8 cellular contexts compared by ENCODE assay signal in the genomic region with DNA sequence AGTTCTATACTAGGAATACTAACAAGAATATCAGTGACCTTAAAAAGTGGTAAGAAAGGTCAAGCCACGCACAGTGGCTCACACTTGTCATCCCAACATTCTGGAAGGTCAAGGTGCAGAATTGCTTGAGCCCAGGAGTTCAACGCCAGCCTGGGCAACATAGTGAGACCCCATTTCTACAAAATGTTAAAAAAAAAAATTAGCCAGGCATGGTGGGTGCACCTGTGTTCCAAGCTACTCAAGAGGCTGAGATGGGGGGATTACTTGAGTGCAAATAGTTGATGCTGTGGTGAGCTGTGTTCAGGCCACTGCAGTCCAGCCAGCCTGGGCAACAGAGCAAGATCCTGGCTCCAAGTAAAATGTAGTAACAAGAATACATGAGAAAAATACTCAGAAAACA.
"Had no signal": no experiment of that assay in that cellular context is flagged by ENCODE, and none has a peak within 500 bp of the region (broad histone marks: within the 10 kb centered on the region; RNA-seq: fewer than 3 reads in every experiment).

No MANE protein-coding gene starts in this region.

- FAIRE-seq: G401.6, GM12878, GM12891, GM12892, GM18507, GM19239 had no signal

- DNase-seq: GDM1, GF-D8 had no signal

- H3K4me3 ChIP-seq: GM12878 had no signal

- ATAC-seq: GM12878 had no signal
